ENCODE assay signal across 8 cellular contexts in the genomic region with DNA sequence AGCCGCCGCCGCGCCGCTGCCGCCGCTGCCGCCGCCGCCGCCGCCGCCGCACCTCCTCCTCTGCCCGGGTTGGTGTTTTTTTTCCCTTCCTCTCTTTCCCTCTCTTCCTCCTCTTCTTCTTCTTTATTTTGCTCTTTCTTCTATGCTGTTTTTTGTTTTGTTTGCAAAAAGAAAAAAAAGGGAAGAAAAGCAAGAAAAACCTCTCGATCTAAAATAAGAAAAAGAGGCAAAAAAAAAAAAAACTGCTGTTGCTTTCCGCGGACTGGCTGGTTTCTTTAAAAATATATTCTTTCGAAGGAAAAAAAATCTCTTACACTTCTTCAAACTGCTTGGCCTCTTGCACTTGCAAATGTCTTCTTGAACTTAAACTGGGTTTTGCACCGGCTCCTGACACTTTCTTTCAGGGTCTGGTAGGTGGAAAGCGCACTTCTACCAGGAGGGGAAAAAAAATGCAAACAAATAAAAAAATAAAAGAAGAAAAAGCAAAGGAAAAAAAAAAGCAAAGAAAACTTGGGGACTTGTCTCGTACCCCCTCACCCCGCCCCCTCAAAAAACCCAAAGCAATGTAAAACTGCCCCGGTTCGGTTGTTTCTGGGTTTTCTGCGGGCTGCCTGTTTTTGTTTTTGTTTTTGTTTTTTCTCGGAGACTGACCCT. TPM values are rescaled to one million over a fixed set of nuclear protein-coding genes. Genes with fewer than 3 reads are reported as not detected.
DNase-seq lines count a peak whose midpoint lies in the region; ATAC-seq and TF ChIP-seq lines count a peak whose summit lies in the region.

No MANE protein-coding gene starts in this region.

- H3K9me3 ChIP-seq in breast epithelium (no peaks in the 10 kb centered on the region), mucosa of rectum (ENCODE audit: control insufficient read depth in 2 of 2, low read length in 2 of 2) (no peaks in the 10 kb centered on the region)

- H3K27ac ChIP-seq in breast epithelium (peak overlapping the region; percentile 3 to 58), mucosa of rectum (ENCODE audit: low read depth in 2 of 2, low read length in 2 of 2) (peak overlapping the region; percentile 85 to 87)

- H3K9ac ChIP-seq in mucosa of rectum (ENCODE audit: low read depth in 1 of 2, low read length in 2 of 2): peak overlapping the region; percentile 60 to 73

- H3K4me3 ChIP-seq in AG04449 (ENCODE audit: low read depth, low read length) (peak overlapping the region; percentile 53), HFF-Myc (replicated peaks; ENCODE audit: low read depth, low read length) (peak overlapping the region; percentile 38), breast epithelium (peak overlapping the region; percentile 36 to 70 (median 48)), mucosa of rectum (ENCODE audit: low read length in 2 of 2) (peak overlapping the region; percentile 74 to 78)

- TF ChIP-seq CTCF in AG04449 (IDR thresholded peaks at IDR 0.05; ENCODE audit: insufficient read depth, low read length, missing control alignments): no peak
- TF ChIP-seq CTCF in HFF-Myc (IDR thresholded peaks at IDR 0.05; ENCODE audit: low read depth, low read length, missing control alignments): no peak
- TF ChIP-seq CTCF in breast epithelium (IDR thresholded peaks at IDR 0.05): no peak

- H3K4me1 ChIP-seq in breast epithelium (peaks cover 9 to 29% of the 10 kb centered on the region in 2 donors), mucosa of rectum (ENCODE audit: control insufficient read depth in 2 of 2, insufficient read depth in 2 of 2, low read length in 2 of 2) (peaks cover 14 to 21% of the 10 kb centered on the region in 2 donors)

- ATAC-seq in GM21447 (IDR thresholded peaks at IDR 0.05; ENCODE audit: unreplicated experiment): no peak

- H3K36me3 ChIP-seq in breast epithelium (no peaks in the 10 kb centered on the region), mucosa of rectum (ENCODE audit: control insufficient read depth in 2 of 2, insufficient read depth in 2 of 2, low read length in 2 of 2) (no peaks in the 10 kb centered on the region)

- H3K27me3 ChIP-seq in breast epithelium (peaks cover 14 to 70% of the 10 kb centered on the region in 2 donors), mucosa of rectum (ENCODE audit: control insufficient read depth in 2 of 2, insufficient read depth in 2 of 2, low read length in 2 of 2) (peaks cover 6 to 11% of the 10 kb centered on the region in 2 donors)

- CTCF ChIA-PET in AG04449 (lab: Yijun Ruan, JAX): interaction anchor here (1.0 kb wide), 1 partner anchor 56 kb away, joined by 3 read pairs; no protein-coding TSS in a partner anchor

- DNase-seq in AG04449 (ENCODE audit: low read depth, low spot score) (no peak), HFF-Myc (ENCODE audit: extremely low read depth, low read depth) (no peak), breast epithelium (ENCODE audit: low spot score in 2 of 2) (no peak), Ammon's horn (ENCODE audit: low spot score) (no peak), HPDE6-E6E7 (ENCODE audit: extremely low spot score) (no peak)
- DNase-seq in activated effector memory CD4-positive, alpha-beta T cell treated with anti-CD3 and anti-CD28 coated beads, Interleukin-2, amount 50 U/mL, for 16 hours: no peak

- POLR2A ChIA-PET in AG04449 (lab: Yijun Ruan, JAX): interaction anchor here (0.7 kb wide), 1 partner anchor 15 kb away, joined by 3 read pairs; no protein-coding TSS in a partner anchor

- intact Hi-C loops in breast epithelium (cut with DNase I; ENCODE audit: low total_unique reads): no loop called here

- TF ChIP-seq POLR2A in breast epithelium (IDR thresholded peaks at IDR 0.05): no peak

RNA-seq across cellular contexts. Expression of a gene that starts 0.6 kb away (rescaled TPM):
- 1 to 10 TPM in 2 of 3 donors, under 1 TPM in 1; 0.96 to 3.9 (median 2.6) TPM for total RNA-seq in breast epithelium
